Comparison of ENCODE assay signal across 8 cellular contexts in the genomic region with DNA sequence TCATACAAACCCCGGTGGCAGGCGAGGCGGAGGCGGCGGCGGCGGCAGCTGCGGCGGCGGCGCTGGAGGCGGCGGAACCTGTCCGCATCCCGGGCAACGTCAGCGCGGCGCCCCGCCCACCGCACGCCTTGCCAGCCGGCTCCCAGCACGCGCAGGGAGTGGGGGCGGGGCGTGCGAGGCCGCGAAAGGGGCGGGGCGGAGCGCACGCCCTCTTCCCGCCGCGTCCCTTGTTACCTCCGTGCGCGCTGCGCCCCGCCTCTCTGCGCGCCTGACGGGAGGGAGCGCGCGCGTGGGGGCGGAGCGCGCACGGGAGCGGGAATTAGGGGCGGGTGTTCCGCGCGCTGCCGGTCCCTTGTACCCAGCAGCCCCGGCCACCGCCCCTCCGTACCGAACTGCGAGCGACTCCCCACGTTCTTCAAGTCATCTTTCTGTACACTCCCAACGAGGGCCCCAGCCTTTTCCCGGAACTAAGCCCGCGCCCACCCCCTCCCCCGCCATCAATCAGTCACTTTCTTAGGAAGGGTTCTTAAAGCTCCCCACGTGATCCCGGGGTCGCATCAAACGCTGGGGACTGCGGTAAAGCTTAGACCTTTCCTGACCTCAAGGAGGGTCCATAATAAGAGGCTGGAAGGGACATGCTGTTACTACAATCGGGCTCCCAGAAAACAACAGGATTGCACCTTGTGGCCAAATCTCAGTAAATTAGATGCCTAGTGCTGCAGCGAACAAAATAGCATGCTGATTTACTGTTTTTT. TPM values are rescaled to one million over a fixed set of nuclear protein-coding genes. Genes with fewer than 3 reads are reported as not detected.
DNase-seq lines count a peak whose midpoint lies in the region; ATAC-seq, FAIRE-seq and TF ChIP-seq lines count a peak whose summit lies in the region.

A gene with protein sequence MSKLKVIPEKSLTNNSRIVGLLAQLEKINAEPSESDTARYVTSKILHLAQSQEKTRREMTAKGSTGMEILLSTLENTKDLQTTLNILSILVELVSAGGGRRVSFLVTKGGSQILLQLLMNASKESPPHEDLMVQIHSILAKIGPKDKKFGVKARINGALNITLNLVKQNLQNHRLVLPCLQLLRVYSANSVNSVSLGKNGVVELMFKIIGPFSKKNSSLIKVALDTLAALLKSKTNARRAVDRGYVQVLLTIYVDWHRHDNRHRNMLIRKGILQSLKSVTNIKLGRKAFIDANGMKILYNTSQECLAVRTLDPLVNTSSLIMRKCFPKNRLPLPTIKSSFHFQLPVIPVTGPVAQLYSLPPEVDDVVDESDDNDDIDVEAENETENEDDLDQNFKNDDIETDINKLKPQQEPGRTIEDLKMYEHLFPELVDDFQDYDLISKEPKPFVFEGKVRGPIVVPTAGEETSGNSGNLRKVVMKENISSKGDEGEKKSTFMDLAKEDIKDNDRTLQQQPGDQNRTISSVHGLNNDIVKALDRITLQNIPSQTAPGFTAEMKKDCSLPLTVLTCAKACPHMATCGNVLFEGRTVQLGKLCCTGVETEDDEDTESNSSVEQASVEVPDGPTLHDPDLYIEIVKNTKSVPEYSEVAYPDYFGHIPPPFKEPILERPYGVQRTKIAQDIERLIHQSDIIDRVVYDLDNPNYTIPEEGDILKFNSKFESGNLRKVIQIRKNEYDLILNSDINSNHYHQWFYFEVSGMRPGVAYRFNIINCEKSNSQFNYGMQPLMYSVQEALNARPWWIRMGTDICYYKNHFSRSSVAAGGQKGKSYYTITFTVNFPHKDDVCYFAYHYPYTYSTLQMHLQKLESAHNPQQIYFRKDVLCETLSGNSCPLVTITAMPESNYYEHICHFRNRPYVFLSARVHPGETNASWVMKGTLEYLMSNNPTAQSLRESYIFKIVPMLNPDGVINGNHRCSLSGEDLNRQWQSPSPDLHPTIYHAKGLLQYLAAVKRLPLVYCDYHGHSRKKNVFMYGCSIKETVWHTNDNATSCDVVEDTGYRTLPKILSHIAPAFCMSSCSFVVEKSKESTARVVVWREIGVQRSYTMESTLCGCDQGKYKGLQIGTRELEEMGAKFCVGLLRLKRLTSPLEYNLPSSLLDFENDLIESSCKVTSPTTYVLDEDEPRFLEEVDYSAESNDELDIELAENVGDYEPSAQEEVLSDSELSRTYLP (minus strand): TSS at position 80 of the 755 bp plus-strand sequence. CDS start 29,421 bp downstream, outside the sequence.

- H3K4me2 ChIP-seq in BLaER1 (peak within 1 kb of the TSS; percentile 62), HepG2 (ENCODE audit: low read depth, low read length) (peak within 1 kb of the TSS; percentile 93)

- no peak; the same call in 1 of the 2 replicates for TF ChIP-seq RAD21 in HepG2 (CRISPR knock-in tag; IDR thresholded peaks at IDR 0.05)

- in situ Hi-C loops in HepG2 (cut with HindIII; ENCODE audit: extremely low pct_ligation_motif_present, low pct_unique_long_range_greater_than_20kb) = no loop called here

- intact Hi-C loops in HepG2 (cut with micrococcal nuclease; ENCODE audit: unreplicated experiment) = loop anchor here (1.0 kb wide), 2 partner anchors 19 to 44 kb away; no protein-coding TSS in a partner anchor

- peaks cover 33% of the 10 kb centered on the region for H4K20me1 ChIP-seq in BLaER1
- H4K20me1 ChIP-seq in HepG2 (ENCODE audit: insufficient read depth, low read length) = no peaks in the 10 kb centered on the region

- no peaks in the 10 kb centered on the region for H3K27me3 ChIP-seq in BLaER1
- peaks cover 0 to 4% of the 10 kb centered on the region in 2 experiments; a peak in 2 of 5 replicates for H3K27me3 ChIP-seq in HepG2 (ENCODE audit: control insufficient read depth in 1 of 2, insufficient read depth in 2 of 2, low read length in 2 of 2)

- H3K79me2 ChIP-seq in HepG2 (ENCODE audit: insufficient read depth, low read length) = peaks cover 36% of the 10 kb centered on the region

- WGBS in HepG2 (ENCODE audit: low lambda C conversion rate) = 0% methylated on average over 16 of the region's 78 CpGs

- no peak; a peak in 1 of 4 replicates for TF ChIP-seq EP300 in HepG2 (IDR thresholded peaks at IDR 0.05; ENCODE audit: low read depth in 2 of 2, low read length in 2 of 2)
- no peak for TF ChIP-seq EP300 in HepG2 (CRISPR knock-in tag; IDR thresholded peaks at IDR 0.05; ENCODE audit: borderline replicate concordance)

- TF ChIP-seq CTCF in HepG2 (CRISPR knock-in tag; IDR thresholded peaks at IDR 0.05) = no peak

- peaks cover 28% of the 10 kb centered on the region for H3K4me1 ChIP-seq in BLaER1
- H3K4me1 ChIP-seq in HepG2 (ENCODE audit: insufficient read depth, low read length) = peaks cover 39% of the 10 kb centered on the region

- peak within 1 kb of the TSS; percentile 83 for H2AFZ ChIP-seq in HepG2 (ENCODE audit: low read length)

- ATAC-seq in GM19328 (IDR thresholded peaks at IDR 0.05; ENCODE audit: unreplicated experiment) (peak; percentile 83), HG03469 (IDR thresholded peaks at IDR 0.05; ENCODE audit: unreplicated experiment) (peak; percentile 66), HepG2 (peak; percentile 86)

- H3K27ac ChIP-seq in BLaER1 = peak within 1 kb of the TSS; percentile 85
- H3K27ac ChIP-seq in HepG2 (ENCODE audit: extremely low read length, insufficient read depth, low read length) = peak within 1 kb of the TSS; percentile 84

- BruUV-seq in HepG2 (replicated peaks; lab: Mats Ljungman, UMichigan) = no TSS peak

- H3K4me3 ChIP-seq in BLaER1 (peak within 1 kb of the TSS; percentile 94), HepG2 (replicated peaks in 1 of 3; ENCODE audit: insufficient read depth in 1 of 3, low read depth in 2 of 3, low read length in 3 of 3) (peak within 1 kb of the TSS; percentile 78 to 95 (median 84))

- POLR2A ChIA-PET in HepG2 (lab: Yijun Ruan, JAX) = interaction anchor here (1.2 to 1.5 kb wide), 2 partner anchors 19 to 63 kb away, joined by 3 to 7 read pairs; no protein-coding TSS in a partner anchor

- H3K36me3 ChIP-seq in BLaER1 (no peaks in the 10 kb centered on the region), HepG2 (replicated peaks in 1 of 2; ENCODE audit: control insufficient read depth in 1 of 2, insufficient read depth in 2 of 2, low read length in 2 of 2) (no peaks in the 10 kb centered on the region)

- CTCF ChIA-PET in HepG2 (lab: Yijun Ruan, JAX; ENCODE audit: low intra/inter-chr PET ratio, low total read pairs) = no interaction called here

- DNase-seq in NCI-H748 (lab: John Stamatoyannopoulos, UW; ENCODE audit: unreplicated experiment) = peak; percentile 97
- DNase-seq in activated CD4-positive, alpha-beta T cell treated with anti-CD3 and anti-CD28 coated beads, Interleukin-2, amount 50 U/mL, for 1 hour = peak; percentile 98
- peak; percentile 69 for DNase-seq in dedifferentiated amniotic fluid mesenchymal stem cell (ENCODE audit: extremely low spot score)
- peak; percentile 78 for DNase-seq in HepG2 (ENCODE audit: low spot score)
- peak; percentile 95 to 98 for DNase-seq in stimulated activated CD4-positive, alpha-beta T cell treated with anti-CD3 and anti-CD28 coated beads, Interleukin-2, amount 100 ng/mL, for 48 hours

- H3K9ac ChIP-seq in BLaER1 = peak within 1 kb of the TSS; percentile 87
- H3K9ac ChIP-seq in HepG2 (ENCODE audit: insufficient read depth, low read depth, low read length) = peak within 1 kb of the TSS; percentile 80

- no peak for FAIRE-seq in HepG2 (lab: Jason Lieb, UNC)

- TF ChIP-seq POLR2A in HepG2 (IDR thresholded peaks at IDR 0.05; ENCODE audit: insufficient read depth in 1 of 2, low read depth in 2 of 2, low read length in 2 of 2) = peak in 1 of 2 experiments; percentile 55; a peak in 1 of 4 replicates

- H3K9me3 ChIP-seq in BLaER1 (no peaks in the 10 kb centered on the region), HepG2 (ENCODE audit: low read length) (no peaks in the 10 kb centered on the region)

TF ChIP-seq in HepG2, 621 proteins besides CTCF, POLR2A, EP300 and RAD21 (continues in another document):
- TF ChIP-seq PHF21A (CRISPR knock-in tag; IDR thresholded peaks at IDR 0.05) (peak; percentile 71), FOXA1 (IDR thresholded peaks at IDR 0.05) (no peak), FOXA1 (CRISPR knock-in tag; IDR thresholded peaks at IDR 0.05) (no peak)
- TF ChIP-seq, protein P1, sequence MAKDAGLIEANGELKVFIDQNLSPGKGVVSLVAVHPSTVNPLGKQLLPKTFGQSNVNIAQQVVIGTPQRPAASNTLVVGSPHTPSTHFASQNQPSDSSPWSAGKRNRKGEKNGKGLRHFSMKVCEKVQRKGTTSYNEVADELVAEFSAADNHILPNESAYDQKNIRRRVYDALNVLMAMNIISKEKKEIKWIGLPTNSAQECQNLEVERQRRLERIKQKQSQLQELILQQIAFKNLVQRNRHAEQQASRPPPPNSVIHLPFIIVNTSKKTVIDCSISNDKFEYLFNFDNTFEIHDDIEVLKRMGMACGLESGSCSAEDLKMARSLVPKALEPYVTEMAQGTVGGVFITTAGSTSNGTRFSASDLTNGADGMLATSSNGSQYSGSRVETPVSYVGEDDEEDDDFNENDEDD (CRISPR knock-in tag; IDR thresholded peaks at IDR 0.05; ENCODE audit: borderline replicate concordance) = peak; percentile 82; the same call in 1 of the 2 replicates

RNA-seq across cellular contexts. Expression of the gene that starts here (rescaled TPM):
- 22.3 and 23.9 TPM in 2 replicates for total RNA-seq in HepG2 (2016; rRNA removed; fragmentation: Illumina TruSeq; extraction: Trizol)
- 66.6 and 80.4 TPM in 2 replicates for total RNA-seq in HepG2 (2016; cell fraction: cytosol; rRNA removed; fragmentation: Illumina TruSeq; extraction: Trizol; ENCODE audit: low read depth)
- 20.9 and 21.9 TPM in 2 replicates for total RNA-seq in HepG2 (2016; cell fraction: insoluble cytoplasmic fraction; rRNA removed; fragmentation: Illumina TruSeq; extraction: Trizol)
- 35.1 and 45.2 TPM in 2 replicates for total RNA-seq in HepG2 (2016; cell fraction: membrane; rRNA removed; fragmentation: Illumina TruSeq; extraction: Trizol)
- total RNA-seq in HepG2 (2016; cell fraction: nucleus; rRNA removed; fragmentation: Illumina TruSeq; extraction: Trizol) = 25.6 and 30.4 TPM in 2 replicates
- 8.8 and 9.7 TPM in 2 replicates for polyA plus RNA-seq in HepG2 (2011; rRNA removed)
- 3.5 and 6.0 TPM in 2 replicates for polyA plus RNA-seq in HepG2 (2011; cell fraction: cytosol; rRNA removed)
- 7.4 and 9.4 TPM in 2 replicates for polyA plus RNA-seq in HepG2 (2011; cell fraction: nucleus; rRNA removed)
- 10.0 and 13.3 TPM in 2 replicates for polyA plus RNA-seq in HepG2 (2012)
- 3.2 and 3.9 TPM in 2 replicates for polyA plus RNA-seq in HepG2 (2016; cell fraction: cytosol; fragmentation: Illumina TruSeq; extraction: Trizol; ENCODE audit: low read depth)
- 14.1 and 14.7 TPM in 2 replicates for polyA plus RNA-seq in HepG2 (2016; cell fraction: insoluble cytoplasmic fraction; fragmentation: Illumina TruSeq; extraction: Trizol; ENCODE audit: low read depth)
- 8.1 and 8.2 TPM in 2 replicates for polyA plus RNA-seq in HepG2 (2016; cell fraction: membrane; fragmentation: Illumina TruSeq; extraction: Trizol; ENCODE audit: low read depth)
- 16.0 and 17.6 TPM in 2 replicates for polyA plus RNA-seq in HepG2 (2016; cell fraction: nucleus; fragmentation: Illumina TruSeq; extraction: Trizol; ENCODE audit: insufficient read depth, low read depth)
- polyA minus RNA-seq in HepG2 (2011; rRNA and poly(A)+ RNA removed; ENCODE audit: low replicate concordance) = 5.8 and 6.2 TPM in 2 replicates
- polyA minus RNA-seq in HepG2 (2011; cell fraction: cytosol; rRNA and poly(A)+ RNA removed) = 11.5 and 12.0 TPM in 2 replicates
- polyA minus RNA-seq in HepG2 (2011; cell fraction: nucleus; rRNA and poly(A)+ RNA removed) = 36.3 and 36.8 TPM in 2 replicates

Comparison
In these comparisons a context has a peak if more than half of its experiments do, and no peak if none do; other contexts are left out.
1. Peak in every context shown above with its lines: DNase-seq, ATAC-seq, H3K4me3 ChIP-seq and H3K27ac ChIP-seq.